ENCODE assay signal across 10 cellular contexts in the genomic region with DNA sequence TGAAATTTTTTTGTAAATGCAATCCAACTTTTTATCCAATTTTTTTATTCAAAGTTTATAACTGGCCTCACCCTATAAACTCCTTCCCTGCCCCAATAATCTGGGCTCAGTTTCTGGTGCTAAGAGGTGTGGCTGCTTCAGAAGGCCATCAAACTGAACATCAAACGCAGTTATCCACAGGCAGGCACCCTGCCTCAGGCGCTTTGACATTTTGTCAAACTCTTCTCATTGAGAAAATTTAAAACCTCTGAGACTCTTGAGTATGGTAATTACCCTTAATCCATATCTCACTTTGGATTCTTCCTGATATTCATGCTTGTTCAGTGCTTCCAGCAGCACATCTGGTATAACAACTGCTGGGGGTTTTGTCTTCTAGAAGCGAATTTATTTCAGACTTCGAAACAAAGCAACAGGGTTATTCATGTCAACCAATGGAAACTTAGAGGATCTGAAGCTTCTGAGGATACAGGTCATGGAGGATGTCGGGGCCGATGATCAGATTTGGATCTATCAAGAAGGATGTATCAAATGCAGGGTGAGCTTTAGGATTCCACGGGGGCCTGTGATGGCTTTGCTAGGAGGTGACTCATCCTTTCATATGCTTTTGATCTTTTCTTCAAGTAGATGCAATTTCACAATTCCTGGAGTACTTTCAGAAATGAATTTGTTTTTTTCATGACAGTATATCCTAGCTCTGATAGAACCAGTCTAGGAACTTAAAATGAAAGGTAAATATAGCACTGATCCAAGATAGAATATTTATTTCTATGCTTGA.
DNase-seq lines count a peak whose midpoint lies in the region; ATAC-seq and TF ChIP-seq lines count a peak whose summit lies in the region.
"Had no signal": no experiment of that assay in that cellular context is flagged by ENCODE, and none has a peak within 500 bp of the region (broad histone marks: within the 10 kb centered on the region; RNA-seq: fewer than 3 reads in every experiment).

No MANE protein-coding gene starts in this region.

- H3K27ac ChIP-seq in BLaER1 treated with 17β-estradiol and CSF1 and Interleukin-3, amounts not matched to agents 10 nM and 100 nM = peak overlapping the region in 4 of 11 experiments; percentile 40 to 59 (median 56); a peak in 7 of 22 replicates
- no peak overlapping the region for H3K27ac ChIP-seq in coronary artery
- H3K27ac ChIP-seq: dorsolateral prefrontal cortex had no signal

- no peaks in the 10 kb centered on the region for H3K36me3 ChIP-seq in BLaER1 treated with 17β-estradiol and CSF1 and Interleukin-3, amounts not matched to agents 10 nM and 100 nM

- peaks cover 0 to 91% (median 13%) of the 10 kb centered on the region in 3 donors for H3K36me3 Mint-ChIP-seq in naive thymus-derived CD8-positive, alpha-beta T cell
- peaks cover 5% of the 10 kb centered on the region for H3K36me3 Mint-ChIP-seq in natural killer cell treated with Interleukin-12 subunit alpha and Interleukin-12 subunit beta and Interleukin-15 and Interleukin-18, amount 100 ng/mL, for 72 hours

- H3K9me3 Mint-ChIP-seq in naive thymus-derived CD8-positive, alpha-beta T cell = no peaks in the 10 kb centered on the region
- H3K9me3 Mint-ChIP-seq in natural killer cell treated with Interleukin-12 subunit alpha and Interleukin-12 subunit beta and Interleukin-15 and Interleukin-18, amount 100 ng/mL, for 72 hours = no peaks in the 10 kb centered on the region

- H3K9ac ChIP-seq in BLaER1 treated with 17β-estradiol and CSF1 and Interleukin-3, amounts not matched to agents 10 nM and 100 nM = no peak overlapping the region

- DNase-seq in LHCN-M2 (ENCODE audit: low read depth) (peak; percentile 63), astrocyte of the hippocampus (ENCODE audit: low read depth, low spot score) (peak; percentile 20), cerebellar cortex (ENCODE audit: low spot score) (no peak), DMS79 (lab: John Stamatoyannopoulos, UW) (no peak), coronary artery (ENCODE audit: low spot score) (no peak)
- DNase-seq in naive thymus-derived CD8-positive, alpha-beta T cell = no peak
- DNase-seq in natural killer cell treated with Interleukin-12 subunit alpha and Interleukin-12 subunit beta and Interleukin-15 and Interleukin-18, amount 100 ng/mL, for 72 hours (ENCODE audit: low spot score) = no peak
- DNase-seq: dorsolateral prefrontal cortex, MM.1S had no signal

- no peak overlapping the region for H3K4me3 Mint-ChIP-seq in naive thymus-derived CD8-positive, alpha-beta T cell
- no peak overlapping the region for H3K4me3 Mint-ChIP-seq in natural killer cell treated with Interleukin-12 subunit alpha and Interleukin-12 subunit beta and Interleukin-15 and Interleukin-18, amount 100 ng/mL, for 72 hours

- no peak for TF ChIP-seq CTCF in coronary artery (IDR thresholded peaks at IDR 0.05)

- H3K27ac Mint-ChIP-seq in naive thymus-derived CD8-positive, alpha-beta T cell = peak overlapping the region in 7 of 10 donors; percentile 20 to 71 (median 37)
- no peak overlapping the region for H3K27ac Mint-ChIP-seq in natural killer cell treated with Interleukin-12 subunit alpha and Interleukin-12 subunit beta and Interleukin-15 and Interleukin-18, amount 100 ng/mL, for 72 hours

- no peaks in the 10 kb centered on the region for H3K9me3 ChIP-seq in BLaER1 treated with 17β-estradiol and CSF1 and Interleukin-3, amounts not matched to agents 10 nM and 100 nM (replicated peaks in 1 of 11)

- peak overlapping the region in 9 of 11 experiments; percentile 3 to 76 (median 64); a peak in 16 of 22 replicates for H3K4me2 ChIP-seq in BLaER1 treated with 17β-estradiol and CSF1 and Interleukin-3, amounts not matched to agents 10 nM and 100 nM

- H3K4me1 Mint-ChIP-seq in naive thymus-derived CD8-positive, alpha-beta T cell = peaks cover 0 to 6% (median 1%) of the 10 kb centered on the region in 4 donors
- H3K4me1 Mint-ChIP-seq in natural killer cell treated with Interleukin-12 subunit alpha and Interleukin-12 subunit beta and Interleukin-15 and Interleukin-18, amount 100 ng/mL, for 72 hours (ENCODE audit: low read depth in 2 of 2) = peaks cover 0 to 7% of the 10 kb centered on the region in 2 donors

- POLR2A ChIA-PET in naive thymus-derived CD8-positive, alpha-beta T cell (lab: Charles Lee) = no interaction called here

- no peaks in the 10 kb centered on the region for H3K27me3 Mint-ChIP-seq in naive thymus-derived CD8-positive, alpha-beta T cell
- H3K27me3 Mint-ChIP-seq in natural killer cell treated with Interleukin-12 subunit alpha and Interleukin-12 subunit beta and Interleukin-15 and Interleukin-18, amount 100 ng/mL, for 72 hours = no peaks in the 10 kb centered on the region

- peaks cover 8 to 57% (median 17%) of the 10 kb centered on the region in 10 experiments; a peak in 17 of 20 replicates for H3K4me1 ChIP-seq in BLaER1 treated with 17β-estradiol and CSF1 and Interleukin-3, amounts not matched to agents 10 nM and 100 nM

- H3K27me3 ChIP-seq in BLaER1 treated with 17β-estradiol and CSF1 and Interleukin-3, amounts not matched to agents 10 nM and 100 nM = no peaks in the 10 kb centered on the region
- H3K27me3 ChIP-seq: dorsolateral prefrontal cortex had no signal

- H4K20me1 ChIP-seq in BLaER1 treated with 17β-estradiol and CSF1 and Interleukin-3, amounts not matched to agents 10 nM and 100 nM = no peaks in the 10 kb centered on the region

- H3K4me3 ChIP-seq in BLaER1 treated with 17β-estradiol and CSF1 and Interleukin-3, amounts not matched to agents 10 nM and 100 nM = no peak overlapping the region
- no peak overlapping the region for H3K4me3 ChIP-seq in coronary artery
- H3K4me3 ChIP-seq: dorsolateral prefrontal cortex had no signal

- no peak for ATAC-seq in naive thymus-derived CD8-positive, alpha-beta T cell
- ATAC-seq in natural killer cell treated with Interleukin-12 subunit alpha and Interleukin-12 subunit beta and Interleukin-15 and Interleukin-18, amount 100 ng/mL, for 72 hours = no peak

Comparison
In these comparisons a context has a peak if more than half of its experiments do, and no peak if none do; other contexts are left out.
1. DNase-seq: peak in LHCN-M2 (single experiment) and astrocyte of the hippocampus (single experiment); none in naive thymus-derived CD8-positive, alpha-beta T cell (0 of 10), natural killer cell treated with Interleukin-12 subunit alpha and Interleukin-12 subunit beta and Interleukin-15 and Interleukin-18, amount 100 ng/mL, for 72 hours (single experiment), cerebellar cortex (single experiment), DMS79 (single experiment) and coronary artery (single experiment).
2. H3K27ac Mint-ChIP-seq: peak in naive thymus-derived CD8-positive, alpha-beta T cell (7 of 10); none in natural killer cell treated with Interleukin-12 subunit alpha and Interleukin-12 subunit beta and Interleukin-15 and Interleukin-18, amount 100 ng/mL, for 72 hours (0 of 2).